13 cellular contexts compared by ENCODE assay signal in genomic region chr1:22992384-22992783, GRCh38. TPM values are rescaled to one million over a fixed set of nuclear protein-coding genes. Genes with fewer than 3 reads are reported as not detected.
DNase-seq lines count a peak whose midpoint lies in the region; ATAC-seq, FAIRE-seq and TF ChIP-seq lines count a peak whose summit lies in the region.
"Not testable (repeated sequence)": the region's sequence is repeated elsewhere in the genome, so short reads cannot be mapped to it uniquely, and the experiment has no call there.
"Had no signal": no experiment of that assay in that cellular context is flagged by ENCODE, and none has a peak within 500 bp of the region (broad histone marks: within the 10 kb centered on the region; RNA-seq: fewer than 3 reads in every experiment).

No MANE protein-coding gene starts in this region.

- H3K27ac ChIP-seq in A549; kidney (ENCODE audit: low read depth in 2 of 2, low read length in 2 of 2): not testable (repeated sequence)

- H3K4me1 ChIP-seq in A549; kidney (ENCODE audit: control insufficient read depth in 1 of 2, insufficient read depth in 1 of 2, low read depth in 1 of 2, low read length in 2 of 2): not testable (repeated sequence)

- not testable (repeated sequence) for H3K4me3 ChIP-seq in A549; kidney (ENCODE audit: low read length in 2 of 2)

- intact Hi-C loops in kidney (cut with DNase I) = not testable (repeated sequence)

- CTCF ChIA-PET in A549 (lab: Yijun Ruan, JAX) = interaction anchor here (1.5 kb wide), 1 partner anchor 15 kb away, joined by 3 read pairs; no protein-coding TSS in a partner anchor

- TF ChIP-seq CTCF in A549 (IDR thresholded peaks at IDR 0.05); kidney (IDR thresholded peaks at IDR 0.05; ENCODE audit: borderline replicate concordance, extremely low read depth, insufficient read depth): not testable (repeated sequence)

- DNase-seq in A549 (ENCODE audit: low read depth in 1 of 2, low spot score in 1 of 2); RCC 7860 (ENCODE audit: low spot score); frontal cortex (ENCODE audit: low spot score in 2 of 2); kidney: not testable (repeated sequence)

- peaks cover 19% of the 10 kb centered on the region; the same call in 2 of the 3 replicates for H3K9me3 ChIP-seq in A549
- not testable (repeated sequence) for H3K9me3 ChIP-seq in kidney (ENCODE audit: control insufficient read depth in 1 of 2, low read length in 2 of 2)

- TF ChIP-seq EP300 in A549 (IDR thresholded peaks at IDR 0.05) = not testable (repeated sequence)

- not testable (repeated sequence) for TF ChIP-seq RAD21 in A549 (conservative IDR thresholded peaks at IDR 0.05 in 1 of 2, IDR thresholded peaks at IDR 0.05 in 1 of 2)

- not testable (repeated sequence) for H3K4me2 ChIP-seq in A549

- FAIRE-seq in A549 (lab: Jason Lieb, UNC) = not testable (repeated sequence)
- FAIRE-seq in RCC 7860 (lab: Jason Lieb, UNC) (peak; percentile 17), frontal cortex (lab: Jason Lieb, UNC) (peak; percentile 42), kidney (lab: Jason Lieb, UNC) (peak; percentile 37)

- not testable (repeated sequence) for H3K9ac ChIP-seq in kidney (ENCODE audit: low read length in 2 of 2)

- not testable (repeated sequence) for TF ChIP-seq POLR2A in A549 (IDR thresholded peaks at IDR 0.05; ENCODE audit: low read length)

- POLR2A ChIA-PET in A549 (lab: Yijun Ruan, JAX) = not testable (repeated sequence)

- ATAC-seq in A549 = not testable (repeated sequence)

- not testable (repeated sequence) for H3K36me3 ChIP-seq in kidney (ENCODE audit: control insufficient read depth in 1 of 2, insufficient read depth in 2 of 2, low read length in 2 of 2)

- WGBS in A549 (ENCODE audit: missing lambda C conversion rate) = 36% methylated on average over 3 of the region's 3 CpGs

TF ChIP-seq in A549, 52 proteins besides CTCF, POLR2A, EP300 and RAD21:
- TF ChIP-seq MAFK (IDR thresholded peaks at IDR 0.05; ENCODE audit: partially characterized antibody) = peak; percentile 51

RNA-seq across cellular contexts. Expression of gene LACTBL1, which starts 19.7 kb away (rescaled TPM):
- polyA plus RNA-seq in A549 (2011; rRNA removed) = not detected in 2 replicates
- not detected in 2 replicates for polyA plus RNA-seq in A549 (2012; cell fraction: cytosol; rRNA removed)
- not detected in 2 replicates for polyA plus RNA-seq in A549 (2012; cell fraction: nucleus; rRNA removed)
- not detected in 3 replicates for polyA plus RNA-seq in A549 (2017; fragmentation: RNase III; extraction: RNeasy Plus Mini Kit Qiagen cat#74134 plus additional on column Dnase treatment)
- polyA minus RNA-seq in A549 (2011; rRNA and poly(A)+ RNA removed) = not detected in 2 replicates
- total RNA-seq in frontal cortex = not detected
- total RNA-seq in kidney = not detected
- not detected for polyA plus RNA-seq in kidney (ENCODE audit: insufficient read depth, low read depth, low replicate concordance)
- total RNA-seq: CD4-positive, alpha-beta memory T cell; CD4-positive, CD25-positive, alpha-beta regulatory T cell; CD8-positive, alpha-beta memory T cell; Daoy; G401; GM12878 had no signal
- polyA plus RNA-seq: AG04450; CD14-positive monocyte; CD4-positive, alpha-beta memory T cell; CD4-positive, CD25-positive, alpha-beta regulatory T cell; CD8-positive, alpha-beta memory T cell had no signal

RNA-seq across cellular contexts. Expression of gene TEX46, which starts 23.3 kb away (rescaled TPM):
- polyA plus RNA-seq in A549 (2011; rRNA removed) = not detected in 2 replicates
- not detected in 2 replicates for polyA plus RNA-seq in A549 (2012; cell fraction: cytosol; rRNA removed)
- not detected in 2 replicates for polyA plus RNA-seq in A549 (2012; cell fraction: nucleus; rRNA removed)
- polyA plus RNA-seq in A549 (2017; fragmentation: RNase III; extraction: RNeasy Plus Mini Kit Qiagen cat#74134 plus additional on column Dnase treatment) = not detected in 3 replicates
- not detected in 2 replicates for polyA minus RNA-seq in A549 (2011; rRNA and poly(A)+ RNA removed)
- total RNA-seq in frontal cortex = not detected
- total RNA-seq in kidney = not detected
- not detected for polyA plus RNA-seq in kidney (ENCODE audit: insufficient read depth, low read depth, low replicate concordance)
- total RNA-seq: A673; CD4-positive, CD25-positive, alpha-beta regulatory T cell; CD8-positive, alpha-beta memory T cell; Daoy; G401; GM12878 had no signal
- polyA plus RNA-seq: AG04450; CD14-positive monocyte; CD4-positive, alpha-beta memory T cell; CD8-positive, alpha-beta memory T cell had no signal

RNA-seq across cellular contexts. Expression of gene KDM1A, which starts 26.9 kb away (rescaled TPM):
- 71.8 and 80.3 TPM in 2 replicates for polyA plus RNA-seq in A549 (2011; rRNA removed)
- 58.9 and 65.8 TPM in 2 replicates for polyA plus RNA-seq in A549 (2012; cell fraction: cytosol; rRNA removed)
- 58.4 and 107 TPM in 2 replicates for polyA plus RNA-seq in A549 (2012; cell fraction: nucleus; rRNA removed)
- 63.7 to 67.6 TPM (median 66.4 TPM) in 3 replicates for polyA plus RNA-seq in A549 (2017; fragmentation: RNase III; extraction: RNeasy Plus Mini Kit Qiagen cat#74134 plus additional on column Dnase treatment)
- 81.8 and 87.9 TPM in 2 replicates for polyA minus RNA-seq in A549 (2011; rRNA and poly(A)+ RNA removed)
- 302 TPM for total RNA-seq in frontal cortex
- total RNA-seq in kidney = 54.4 TPM
- polyA plus RNA-seq in kidney (ENCODE audit: insufficient read depth, low read depth, low replicate concordance) = 33.3 TPM
